1 cellular context compared by ENCODE assay signal in the genomic region with DNA sequence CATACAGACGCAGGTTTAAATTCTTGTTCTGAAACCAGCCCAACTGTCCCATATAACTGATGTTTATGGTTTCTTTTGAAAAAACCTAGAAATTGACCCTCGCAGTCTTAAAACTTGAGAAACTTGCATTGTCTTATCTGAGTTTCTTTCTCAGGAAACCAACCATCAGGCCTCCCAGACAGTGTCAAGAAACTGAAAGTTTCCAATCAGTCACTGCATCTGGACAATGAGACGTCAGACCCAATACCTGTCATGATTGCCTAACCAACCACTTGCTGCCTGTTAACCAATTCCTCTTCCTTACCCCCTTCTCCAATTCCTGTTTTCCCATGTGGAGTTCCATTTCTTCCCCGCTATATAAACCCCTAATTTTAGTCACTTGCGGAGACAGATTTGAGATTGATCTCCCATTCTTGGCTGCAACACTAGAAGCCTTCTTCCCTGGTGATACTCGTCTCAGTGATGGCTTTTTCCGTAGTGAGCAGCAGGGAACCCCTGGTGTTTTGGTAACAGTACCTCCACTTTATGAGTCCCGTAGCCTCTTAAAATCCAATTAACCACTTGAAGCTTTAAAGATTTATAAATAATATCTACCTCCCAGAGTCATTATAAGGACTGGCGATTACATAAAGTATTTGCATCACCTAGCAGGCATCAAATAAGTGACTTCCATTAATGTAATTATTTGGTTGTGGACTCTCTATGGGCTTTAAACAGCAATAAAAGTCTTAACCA.
A peak's percentile ranks its signal among the peaks of the same experiment; 100 is the strongest.
TF ChIP-seq lines count a peak whose summit lies in the region.

No MANE protein-coding gene starts in this region.

TF ChIP-seq in HEK293, 187 proteins besides CTCF, POLR2A, EP300 and RAD21 (continued from another document):
- TF ChIP-seq, protein P1, sequence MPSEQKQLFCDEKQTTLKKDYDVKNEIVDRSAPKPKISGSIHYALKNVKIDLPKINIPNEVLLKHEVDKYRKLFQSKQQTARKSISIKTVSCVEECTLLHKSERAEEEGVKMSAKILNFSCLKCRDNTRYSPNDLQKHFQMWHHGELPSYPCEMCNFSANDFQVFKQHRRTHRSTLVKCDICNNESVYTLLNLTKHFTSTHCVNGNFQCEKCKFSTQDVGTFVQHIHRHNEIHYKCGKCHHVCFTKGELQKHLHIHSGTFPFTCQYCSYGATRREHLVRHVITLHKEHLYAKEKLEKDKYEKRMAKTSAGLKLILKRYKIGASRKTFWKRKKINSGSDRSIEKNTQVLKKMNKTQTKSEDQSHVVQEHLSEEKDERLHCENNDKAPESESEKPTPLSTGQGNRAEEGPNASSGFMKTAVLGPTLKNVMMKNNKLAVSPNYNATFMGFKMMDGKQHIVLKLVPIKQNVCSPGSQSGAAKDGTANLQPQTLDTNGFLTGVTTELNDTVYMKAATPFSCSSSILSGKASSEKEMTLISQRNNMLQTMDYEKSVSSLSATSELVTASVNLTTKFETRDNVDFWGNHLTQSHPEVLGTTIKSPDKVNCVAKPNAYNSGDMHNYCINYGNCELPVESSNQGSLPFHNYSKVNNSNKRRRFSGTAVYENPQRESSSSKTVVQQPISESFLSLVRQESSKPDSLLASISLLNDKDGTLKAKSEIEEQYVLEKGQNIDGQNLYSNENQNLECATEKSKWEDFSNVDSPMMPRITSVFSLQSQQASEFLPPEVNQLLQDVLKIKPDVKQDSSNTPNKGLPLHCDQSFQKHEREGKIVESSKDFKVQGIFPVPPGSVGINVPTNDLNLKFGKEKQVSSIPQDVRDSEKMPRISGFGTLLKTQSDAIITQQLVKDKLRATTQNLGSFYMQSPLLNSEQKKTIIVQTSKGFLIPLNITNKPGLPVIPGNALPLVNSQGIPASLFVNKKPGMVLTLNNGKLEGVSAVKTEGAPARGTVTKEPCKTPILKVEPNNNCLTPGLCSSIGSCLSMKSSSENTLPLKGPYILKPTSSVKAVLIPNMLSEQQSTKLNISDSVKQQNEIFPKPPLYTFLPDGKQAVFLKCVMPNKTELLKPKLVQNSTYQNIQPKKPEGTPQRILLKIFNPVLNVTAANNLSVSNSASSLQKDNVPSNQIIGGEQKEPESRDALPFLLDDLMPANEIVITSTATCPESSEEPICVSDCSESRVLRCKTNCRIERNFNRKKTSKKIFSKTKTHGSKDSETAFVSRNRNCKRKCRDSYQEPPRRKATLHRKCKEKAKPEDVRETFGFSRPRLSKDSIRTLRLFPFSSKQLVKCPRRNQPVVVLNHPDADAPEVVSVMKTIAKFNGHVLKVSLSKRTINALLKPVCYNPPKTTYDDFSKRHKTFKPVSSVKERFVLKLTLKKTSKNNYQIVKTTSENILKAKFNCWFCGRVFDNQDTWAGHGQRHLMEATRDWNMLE (tag by site-specific recombination; conservative IDR thresholded peaks at IDR 0.05; ENCODE audit: low read depth): no peak
- TF ChIP-seq, protein P2, sequence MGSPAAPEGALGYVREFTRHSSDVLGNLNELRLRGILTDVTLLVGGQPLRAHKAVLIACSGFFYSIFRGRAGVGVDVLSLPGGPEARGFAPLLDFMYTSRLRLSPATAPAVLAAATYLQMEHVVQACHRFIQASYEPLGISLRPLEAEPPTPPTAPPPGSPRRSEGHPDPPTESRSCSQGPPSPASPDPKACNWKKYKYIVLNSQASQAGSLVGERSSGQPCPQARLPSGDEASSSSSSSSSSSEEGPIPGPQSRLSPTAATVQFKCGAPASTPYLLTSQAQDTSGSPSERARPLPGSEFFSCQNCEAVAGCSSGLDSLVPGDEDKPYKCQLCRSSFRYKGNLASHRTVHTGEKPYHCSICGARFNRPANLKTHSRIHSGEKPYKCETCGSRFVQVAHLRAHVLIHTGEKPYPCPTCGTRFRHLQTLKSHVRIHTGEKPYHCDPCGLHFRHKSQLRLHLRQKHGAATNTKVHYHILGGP (tag by site-specific recombination; IDR thresholded peaks at IDR 0.05): 0 out of 2 replicates have a peak, but pooled peaks have one; percentile 13
- TF ChIP-seq ZNF768 (tag by site-specific recombination; IDR thresholded peaks at IDR 0.05) (no peak), OSR2 (tag by site-specific recombination; IDR thresholded peaks at IDR 0.05) (peak; percentile 55; the same call in 1 of the 2 replicates), ZNF843 (tag by site-specific recombination; IDR thresholded peaks at IDR 0.05) (peak; percentile 63; the same call in 1 of the 2 replicates), ZNF366 (tag by site-specific recombination; conservative IDR thresholded peaks at IDR 0.05) (peak; percentile 63), ZNF350 (tag by site-specific recombination; IDR thresholded peaks at IDR 0.05) (0 out of 2 replicates have a peak, but pooled peaks have one; percentile 36), ZIC2 (tag by site-specific recombination; IDR thresholded peaks at IDR 0.05) (peak; percentile 88), SCRT2 (tag by site-specific recombination; IDR thresholded peaks at IDR 0.05) (peak; percentile 48; the same call in 1 of the 2 replicates), ZNF433 (tag by site-specific recombination; IDR thresholded peaks at IDR 0.05; ENCODE audit: low read depth) (no peak), GLI2 (tag by site-specific recombination; IDR thresholded peaks at IDR 0.05; ENCODE audit: borderline replicate concordance, low read depth) (no peak), ZNF16 (tag by site-specific recombination; IDR thresholded peaks at IDR 0.05; ENCODE audit: low read depth) (no peak), IKZF3 (tag by site-specific recombination; IDR thresholded peaks at IDR 0.05) (peak; percentile 42; the same call in 1 of the 2 replicates)
- TF ChIP-seq, protein P3, sequence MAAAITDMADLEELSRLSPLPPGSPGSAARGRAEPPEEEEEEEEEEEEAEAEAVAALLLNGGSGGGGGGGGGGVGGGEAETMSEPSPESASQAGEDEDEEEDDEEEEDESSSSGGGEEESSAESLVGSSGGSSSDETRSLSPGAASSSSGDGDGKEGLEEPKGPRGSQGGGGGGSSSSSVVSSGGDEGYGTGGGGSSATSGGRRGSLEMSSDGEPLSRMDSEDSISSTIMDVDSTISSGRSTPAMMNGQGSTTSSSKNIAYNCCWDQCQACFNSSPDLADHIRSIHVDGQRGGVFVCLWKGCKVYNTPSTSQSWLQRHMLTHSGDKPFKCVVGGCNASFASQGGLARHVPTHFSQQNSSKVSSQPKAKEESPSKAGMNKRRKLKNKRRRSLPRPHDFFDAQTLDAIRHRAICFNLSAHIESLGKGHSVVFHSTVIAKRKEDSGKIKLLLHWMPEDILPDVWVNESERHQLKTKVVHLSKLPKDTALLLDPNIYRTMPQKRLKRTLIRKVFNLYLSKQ (tag by site-specific recombination; IDR thresholded peaks at IDR 0.05; ENCODE audit: borderline replicate concordance): no peak
- TF ChIP-seq, protein P4, sequence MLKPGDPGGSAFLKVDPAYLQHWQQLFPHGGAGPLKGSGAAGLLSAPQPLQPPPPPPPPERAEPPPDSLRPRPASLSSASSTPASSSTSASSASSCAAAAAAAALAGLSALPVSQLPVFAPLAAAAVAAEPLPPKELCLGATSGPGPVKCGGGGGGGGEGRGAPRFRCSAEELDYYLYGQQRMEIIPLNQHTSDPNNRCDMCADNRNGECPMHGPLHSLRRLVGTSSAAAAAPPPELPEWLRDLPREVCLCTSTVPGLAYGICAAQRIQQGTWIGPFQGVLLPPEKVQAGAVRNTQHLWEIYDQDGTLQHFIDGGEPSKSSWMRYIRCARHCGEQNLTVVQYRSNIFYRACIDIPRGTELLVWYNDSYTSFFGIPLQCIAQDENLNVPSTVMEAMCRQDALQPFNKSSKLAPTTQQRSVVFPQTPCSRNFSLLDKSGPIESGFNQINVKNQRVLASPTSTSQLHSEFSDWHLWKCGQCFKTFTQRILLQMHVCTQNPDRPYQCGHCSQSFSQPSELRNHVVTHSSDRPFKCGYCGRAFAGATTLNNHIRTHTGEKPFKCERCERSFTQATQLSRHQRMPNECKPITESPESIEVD (tag by site-specific recombination; IDR thresholded peaks at IDR 0.05): peak; percentile 69; the same call in 1 of the 2 replicates
